ENCODE assay signal across 1 cellular context in the genomic region with DNA sequence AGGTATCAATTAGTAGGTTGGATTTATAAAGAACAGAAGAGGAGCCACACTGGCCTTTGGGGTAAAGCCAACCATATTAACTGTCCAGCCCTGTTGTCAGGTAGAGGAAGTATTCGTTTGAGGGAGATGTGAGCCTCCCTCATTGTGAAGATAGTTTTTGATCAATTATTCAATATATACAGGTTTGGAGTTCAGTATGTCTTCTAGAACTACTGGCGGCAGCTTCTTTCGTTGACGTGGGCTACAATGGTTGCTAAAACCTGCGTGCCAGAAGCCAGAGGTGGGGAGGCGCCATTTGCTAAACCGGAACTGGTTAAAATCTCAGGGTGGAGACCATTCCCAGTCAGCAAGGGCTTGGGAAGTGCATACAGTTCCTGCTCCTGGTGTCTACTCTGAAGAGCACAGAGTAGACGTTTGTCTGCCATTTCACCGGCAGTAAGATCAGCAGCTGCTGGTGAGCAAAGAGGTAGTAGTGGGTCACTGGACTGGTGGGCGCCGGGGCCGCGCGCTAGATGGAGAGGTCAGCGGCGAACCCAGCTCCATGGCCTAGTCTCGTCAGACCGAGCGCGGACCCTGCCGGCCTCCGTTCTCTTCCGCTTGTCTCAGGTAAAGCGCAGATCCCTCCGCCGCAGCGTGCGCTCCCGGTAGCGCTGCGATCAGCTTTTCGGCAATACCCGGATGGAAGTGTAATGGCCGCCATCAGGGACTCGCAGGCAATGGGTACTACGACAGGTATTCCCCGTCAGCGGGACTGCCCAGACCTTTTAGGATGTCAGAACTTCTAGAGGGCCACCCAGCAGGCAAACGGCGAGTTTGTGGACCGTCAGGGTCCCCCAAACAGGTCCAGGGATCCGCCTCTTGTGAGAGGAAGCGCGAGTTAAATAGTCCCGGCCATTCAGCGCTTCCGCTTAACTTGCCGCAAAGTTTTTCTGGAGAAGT.
TF ChIP-seq lines count a peak whose summit lies in the region.

A gene with protein sequence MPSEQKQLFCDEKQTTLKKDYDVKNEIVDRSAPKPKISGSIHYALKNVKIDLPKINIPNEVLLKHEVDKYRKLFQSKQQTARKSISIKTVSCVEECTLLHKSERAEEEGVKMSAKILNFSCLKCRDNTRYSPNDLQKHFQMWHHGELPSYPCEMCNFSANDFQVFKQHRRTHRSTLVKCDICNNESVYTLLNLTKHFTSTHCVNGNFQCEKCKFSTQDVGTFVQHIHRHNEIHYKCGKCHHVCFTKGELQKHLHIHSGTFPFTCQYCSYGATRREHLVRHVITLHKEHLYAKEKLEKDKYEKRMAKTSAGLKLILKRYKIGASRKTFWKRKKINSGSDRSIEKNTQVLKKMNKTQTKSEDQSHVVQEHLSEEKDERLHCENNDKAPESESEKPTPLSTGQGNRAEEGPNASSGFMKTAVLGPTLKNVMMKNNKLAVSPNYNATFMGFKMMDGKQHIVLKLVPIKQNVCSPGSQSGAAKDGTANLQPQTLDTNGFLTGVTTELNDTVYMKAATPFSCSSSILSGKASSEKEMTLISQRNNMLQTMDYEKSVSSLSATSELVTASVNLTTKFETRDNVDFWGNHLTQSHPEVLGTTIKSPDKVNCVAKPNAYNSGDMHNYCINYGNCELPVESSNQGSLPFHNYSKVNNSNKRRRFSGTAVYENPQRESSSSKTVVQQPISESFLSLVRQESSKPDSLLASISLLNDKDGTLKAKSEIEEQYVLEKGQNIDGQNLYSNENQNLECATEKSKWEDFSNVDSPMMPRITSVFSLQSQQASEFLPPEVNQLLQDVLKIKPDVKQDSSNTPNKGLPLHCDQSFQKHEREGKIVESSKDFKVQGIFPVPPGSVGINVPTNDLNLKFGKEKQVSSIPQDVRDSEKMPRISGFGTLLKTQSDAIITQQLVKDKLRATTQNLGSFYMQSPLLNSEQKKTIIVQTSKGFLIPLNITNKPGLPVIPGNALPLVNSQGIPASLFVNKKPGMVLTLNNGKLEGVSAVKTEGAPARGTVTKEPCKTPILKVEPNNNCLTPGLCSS (N-terminal part only) (plus strand): TSS at position 911 of the 939 bp plus-strand sequence. CDS start 26,026 bp downstream, outside the sequence.

TF ChIP-seq in WTC11, 78 proteins besides CTCF, POLR2A, EP300 and RAD21 (continued from another document):
- TF ChIP-seq, protein P1, sequence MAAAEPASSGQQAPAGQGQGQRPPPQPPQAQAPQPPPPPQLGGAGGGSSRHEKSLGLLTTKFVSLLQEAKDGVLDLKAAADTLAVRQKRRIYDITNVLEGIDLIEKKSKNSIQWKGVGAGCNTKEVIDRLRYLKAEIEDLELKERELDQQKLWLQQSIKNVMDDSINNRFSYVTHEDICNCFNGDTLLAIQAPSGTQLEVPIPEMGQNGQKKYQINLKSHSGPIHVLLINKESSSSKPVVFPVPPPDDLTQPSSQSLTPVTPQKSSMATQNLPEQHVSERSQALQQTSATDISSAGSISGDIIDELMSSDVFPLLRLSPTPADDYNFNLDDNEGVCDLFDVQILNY (CRISPR knock-in tag; IDR thresholded peaks at IDR 0.05), result peak; percentile 60; the same call in 1 of the 2 replicates
- TF ChIP-seq SMAD4 (CRISPR knock-in tag; IDR thresholded peaks at IDR 0.05), result no peak
- TF ChIP-seq, protein P2, sequence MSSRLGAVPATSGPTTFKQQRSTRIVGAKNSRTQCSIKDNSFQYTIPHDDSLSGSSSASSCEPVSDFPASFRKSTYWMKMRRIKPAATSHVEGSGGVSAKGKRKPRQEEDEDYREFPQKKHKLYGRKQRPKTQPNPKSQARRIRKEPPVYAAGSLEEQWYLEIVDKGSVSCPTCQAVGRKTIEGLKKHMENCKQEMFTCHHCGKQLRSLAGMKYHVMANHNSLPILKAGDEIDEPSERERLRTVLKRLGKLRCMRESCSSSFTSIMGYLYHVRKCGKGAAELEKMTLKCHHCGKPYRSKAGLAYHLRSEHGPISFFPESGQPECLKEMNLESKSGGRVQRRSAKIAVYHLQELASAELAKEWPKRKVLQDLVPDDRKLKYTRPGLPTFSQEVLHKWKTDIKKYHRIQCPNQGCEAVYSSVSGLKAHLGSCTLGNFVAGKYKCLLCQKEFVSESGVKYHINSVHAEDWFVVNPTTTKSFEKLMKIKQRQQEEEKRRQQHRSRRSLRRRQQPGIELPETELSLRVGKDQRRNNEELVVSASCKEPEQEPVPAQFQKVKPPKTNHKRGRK (CRISPR knock-in tag; IDR thresholded peaks at IDR 0.05; ENCODE audit: borderline replicate concordance), result no peak
- 0 out of 2 replicates have a peak, but pooled peaks have one; percentile 63 for TF ChIP-seq CBFB (CRISPR knock-in tag; IDR thresholded peaks at IDR 0.05; ENCODE audit: low read depth)
- TF ChIP-seq, protein P3, sequence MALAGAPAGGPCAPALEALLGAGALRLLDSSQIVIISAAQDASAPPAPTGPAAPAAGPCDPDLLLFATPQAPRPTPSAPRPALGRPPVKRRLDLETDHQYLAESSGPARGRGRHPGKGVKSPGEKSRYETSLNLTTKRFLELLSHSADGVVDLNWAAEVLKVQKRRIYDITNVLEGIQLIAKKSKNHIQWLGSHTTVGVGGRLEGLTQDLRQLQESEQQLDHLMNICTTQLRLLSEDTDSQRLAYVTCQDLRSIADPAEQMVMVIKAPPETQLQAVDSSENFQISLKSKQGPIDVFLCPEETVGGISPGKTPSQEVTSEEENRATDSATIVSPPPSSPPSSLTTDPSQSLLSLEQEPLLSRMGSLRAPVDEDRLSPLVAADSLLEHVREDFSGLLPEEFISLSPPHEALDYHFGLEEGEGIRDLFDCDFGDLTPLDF (CRISPR knock-in tag; IDR thresholded peaks at IDR 0.05), result no peak; the same call in 1 of the 2 replicates
- peak; percentile 44; the same call in 1 of the 2 replicates for TF ChIP-seq GABPB1 (CRISPR knock-in tag; IDR thresholded peaks at IDR 0.05)
